In the genomic region with DNA sequence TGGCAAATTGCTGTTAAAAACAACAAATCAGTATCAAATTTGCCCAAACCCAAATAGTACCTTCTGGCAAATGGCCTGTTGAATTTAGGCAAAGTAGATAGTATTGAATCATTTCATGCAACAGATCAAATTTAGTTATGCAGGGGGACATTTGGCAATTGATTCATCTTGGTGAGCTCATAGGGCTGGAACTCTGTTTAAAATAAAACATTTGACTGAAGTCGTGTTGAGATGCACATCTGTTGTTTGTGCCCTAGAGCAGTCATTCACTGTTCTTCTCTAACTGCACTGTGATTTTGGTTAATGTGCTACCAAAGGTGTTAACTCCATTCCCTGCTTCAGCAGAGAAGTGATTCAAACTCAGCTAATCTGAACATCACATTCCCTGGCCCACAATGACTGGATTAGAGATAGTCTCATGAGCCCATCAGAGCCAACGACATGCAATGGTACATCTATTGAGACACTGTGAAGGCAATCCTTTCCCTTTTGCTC, we compare ENCODE assay signal across 13 cellular contexts.
"Had no signal": no experiment of that assay in that cellular context is flagged by ENCODE, and none has a peak within 500 bp of the region (broad histone marks: within the 10 kb centered on the region; RNA-seq: fewer than 3 reads in every experiment).

No MANE protein-coding gene starts in this region.

- DNase-seq: activated B cell treated with CpG ODN at 0.5 μM for 24 hours; activated CD4-positive, alpha-beta T cell treated with anti-CD3 and anti-CD28 coated beads, Interleukin-2, amount 50 U/mL, for 1 hour; activated T-cell treated with anti-CD3 and anti-CD28 coated beads, Interleukin-2, amount 50 U/mL, for 1 hour; amniotic stem cell; brain microvascular endothelial cell; cerebellar nuclear complex; dermis blood vessel endothelial cell; stimulated activated CD4-positive, alpha-beta T cell treated with anti-CD3 and anti-CD28 coated beads, Interleukin-4, amount 100 ng/mL, for 1 hour; stimulated activated CD8-positive, alpha-beta memory T cell treated with anti-CD3 and anti-CD28 coated beads, Interleukin-4, amount 100 ng/mL, for 48 hours; stimulated activated naive CD8-positive, alpha-beta T cell treated with anti-CD3 and anti-CD28 coated beads, Interleukin-15, Interleukin-2, amounts not matched to agents 100 U/mL and 50 U/mL, for 24 hours had no signal

- H3K36me3 Mint-ChIP-seq: natural killer cell treated with Interleukin-12 subunit alpha and Interleukin-12 subunit beta and Interleukin-15 and Interleukin-18, amount 100 ng/mL, for 72 hours had no signal

- ATAC-seq: natural killer cell treated with Interleukin-12 subunit alpha and Interleukin-12 subunit beta and Interleukin-15 and Interleukin-18, amount 100 ng/mL, for 72 hours; stimulated activated naive CD8-positive, alpha-beta T cell treated with anti-CD3 and anti-CD28 coated beads, Interleukin-15, Interleukin-2, amounts not matched to agents 100 U/mL and 50 U/mL, for 24 hours had no signal

- H3K36me3 ChIP-seq: brain microvascular endothelial cell had no signal

- H3K27ac Mint-ChIP-seq: activated B cell treated with CpG ODN at 0.5 μM for 24 hours; activated naive CD4-positive, alpha-beta T cell treated with anti-CD3 and anti-CD28 coated beads, Interleukin-2, amount 50 U/mL, for 24 hours; natural killer cell treated with Interleukin-12 subunit alpha and Interleukin-12 subunit beta and Interleukin-15 and Interleukin-18, amount 100 ng/mL, for 72 hours; T-helper 1 cell treated with Interleukin-12 subunit alpha and Interleukin-12 subunit beta and Interleukin-4 antibody, amounts not matched to agents 30 μg/mL and 1 μg/mL, for 36 hours had no signal

- H3K4me3 Mint-ChIP-seq: activated B cell treated with CpG ODN at 0.5 μM for 24 hours; activated naive CD4-positive, alpha-beta T cell treated with anti-CD3 and anti-CD28 coated beads, Interleukin-2, amount 50 U/mL, for 24 hours; natural killer cell treated with Interleukin-12 subunit alpha and Interleukin-12 subunit beta and Interleukin-15 and Interleukin-18, amount 100 ng/mL, for 72 hours; T-helper 1 cell treated with Interleukin-12 subunit alpha and Interleukin-12 subunit beta and Interleukin-4 antibody, amounts not matched to agents 30 μg/mL and 1 μg/mL, for 36 hours had no signal

- H3K27me3 ChIP-seq: brain microvascular endothelial cell had no signal

- H3K9me3 Mint-ChIP-seq: activated B cell treated with CpG ODN at 0.5 μM for 24 hours; activated naive CD4-positive, alpha-beta T cell treated with anti-CD3 and anti-CD28 coated beads, Interleukin-2, amount 50 U/mL, for 24 hours; natural killer cell treated with Interleukin-12 subunit alpha and Interleukin-12 subunit beta and Interleukin-15 and Interleukin-18, amount 100 ng/mL, for 72 hours; T-helper 1 cell treated with Interleukin-12 subunit alpha and Interleukin-12 subunit beta and Interleukin-4 antibody, amounts not matched to agents 30 μg/mL and 1 μg/mL, for 36 hours had no signal

- H3K4me1 Mint-ChIP-seq: activated B cell treated with CpG ODN at 0.5 μM for 24 hours; activated naive CD4-positive, alpha-beta T cell treated with anti-CD3 and anti-CD28 coated beads, Interleukin-2, amount 50 U/mL, for 24 hours had no signal

- H3K27ac ChIP-seq: brain microvascular endothelial cell had no signal
